In the genomic region with DNA sequence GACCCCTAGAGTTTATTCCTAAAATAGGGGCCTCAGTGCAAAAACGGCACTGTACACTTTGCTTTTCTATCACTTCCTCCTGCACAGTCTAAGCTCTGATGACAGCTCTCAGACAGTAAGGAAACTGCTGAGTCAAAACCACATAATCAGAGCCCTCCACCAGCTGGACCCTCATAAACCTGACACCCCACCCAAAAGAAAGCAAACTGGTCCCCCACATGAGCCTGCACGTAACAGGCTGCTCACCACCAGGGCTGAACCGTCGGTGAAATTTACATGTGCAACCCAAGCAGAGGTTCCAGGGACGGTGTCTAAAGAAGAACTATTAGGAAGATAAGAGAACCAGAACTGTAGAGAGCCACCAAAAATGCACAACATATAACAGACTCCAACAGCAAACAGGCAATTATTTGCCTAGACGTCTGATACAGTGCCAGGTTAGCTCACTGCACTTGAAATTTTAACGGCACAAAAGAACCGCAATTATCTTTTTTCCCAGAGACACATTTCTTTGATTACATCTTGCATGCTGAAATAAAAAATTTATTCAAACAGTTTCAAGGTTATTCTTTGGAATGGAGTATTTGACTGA, we compare ENCODE assay signal across 8 cellular contexts. TPM values are rescaled to one million over a fixed set of nuclear protein-coding genes. Genes with fewer than 3 reads are reported as not detected.
DNase-seq lines count a peak whose midpoint lies in the region; FAIRE-seq and TF ChIP-seq lines count a peak whose summit lies in the region.

No MANE protein-coding gene starts in this region.

- H3K36me3 Mint-ChIP-seq in endothelial cell (ENCODE audit: low read depth, unreplicated experiment) = no peaks in the 10 kb centered on the region
- no peaks in the 10 kb centered on the region for H3K36me3 Mint-ChIP-seq in progenitor cell of endocrine pancreas (ENCODE audit: insufficient read depth)

- H3K4me1 Mint-ChIP-seq in endothelial cell (ENCODE audit: unreplicated experiment) = peaks cover 3% of the 10 kb centered on the region
- H3K4me1 Mint-ChIP-seq in progenitor cell of endocrine pancreas (ENCODE audit: low read depth) = peaks cover 38% of the 10 kb centered on the region

- no peaks in the 10 kb centered on the region for H3K9me3 Mint-ChIP-seq in endothelial cell (ENCODE audit: unreplicated experiment)
- H3K9me3 Mint-ChIP-seq in progenitor cell of endocrine pancreas (ENCODE audit: low read depth) = no peaks in the 10 kb centered on the region

- H3K27me3 Mint-ChIP-seq in endothelial cell (ENCODE audit: unreplicated experiment) (no peaks in the 10 kb centered on the region), progenitor cell of endocrine pancreas (no peaks in the 10 kb centered on the region)

- no peak overlapping the region for H3K4me3 ChIP-seq in prostate gland

- H3K27ac Mint-ChIP-seq in endothelial cell (ENCODE audit: unreplicated experiment) (no peak overlapping the region), progenitor cell of endocrine pancreas (no peak overlapping the region)

- H3K4me3 Mint-ChIP-seq in endothelial cell (ENCODE audit: unreplicated experiment) = no peak overlapping the region
- no peak overlapping the region for H3K4me3 Mint-ChIP-seq in progenitor cell of endocrine pancreas (ENCODE audit: low read depth)

- H3K9me3 ChIP-seq in prostate gland = no peaks in the 10 kb centered on the region

- H3K27ac ChIP-seq in caudate nucleus (ENCODE audit: low read depth, low read length) (peak overlapping the region; percentile 16), prostate gland (peak overlapping the region; percentile 22 to 26)

- peaks cover 19% of the 10 kb centered on the region for H3K4me1 ChIP-seq in prostate gland (replicated peaks)

- no peaks in the 10 kb centered on the region for H3K36me3 ChIP-seq in prostate gland

- 12% methylated on average over 8 of the region's 8 CpGs for WGBS in prostate gland

- H3K27me3 ChIP-seq in prostate gland (replicated peaks; ENCODE audit: insufficient read depth) = no peaks in the 10 kb centered on the region

- TF ChIP-seq POLR2A in GM12892 (IDR thresholded peaks at IDR 0.05; ENCODE audit: low read depth, low read length) = no peak
- TF ChIP-seq POLR2A in prostate gland (IDR thresholded peaks at IDR 0.05) = no peak

- FAIRE-seq in GM12892 (lab: Jason Lieb, UNC) = no peak

- intact Hi-C loops in prostate gland (cut with DNase I) (no loop called here), head of caudate nucleus (cut with DNase I) (no loop called here)

- no peak for TF ChIP-seq CTCF in prostate gland (IDR thresholded peaks at IDR 0.05)
- no peak for TF ChIP-seq CTCF in endothelial cell (IDR thresholded peaks at IDR 0.05; ENCODE audit: unreplicated experiment)
- no peak for TF ChIP-seq CTCF in progenitor cell of endocrine pancreas (IDR thresholded peaks at IDR 0.05; ENCODE audit: unreplicated experiment)

- DNase-seq in GM12892 (ENCODE audit: insufficient read length) (peak; percentile 23), H4 (ENCODE audit: low spot score) (peak; percentile 17), NCI-H1694 treated with DMSO at 0.1 percent for 48 hours (lab: John Stamatoyannopoulos, UW) (peak; percentile 67), caudate nucleus (lab: John Stamatoyannopoulos, UW) (no peak), prostate gland (ENCODE audit: low spot score) (no peak), head of caudate nucleus (no peak), endothelial cell (ENCODE audit: low spot score) (no peak), progenitor cell of endocrine pancreas (ENCODE audit: low spot score, unreplicated experiment) (no peak)

RNA-seq across cellular contexts. Expression of a gene that starts 19.6 kb away (rescaled TPM):
- 16.2 TPM for polyA plus RNA-seq in GM12892 (2012; ENCODE audit: missing spikeins)
- 8.2 and 13.0 TPM in 2 replicates for total RNA-seq in H4 (2014; rRNA removed; shearing (Covaris generic))
- total RNA-seq in prostate gland (10 to 100 TPM; 67.0 to 68.2 TPM), endothelial cell (ENCODE audit: unreplicated experiment) (12.4 TPM), progenitor cell of endocrine pancreas (25.0 and 28.5 TPM in 2 replicates)

Comparison
In these comparisons a context has a peak if more than half of its experiments do, and no peak if none do; other contexts are left out.
1. DNase-seq: peak in GM12892 (single experiment), H4 (single experiment) and NCI-H1694 treated with DMSO at 0.1 percent for 48 hours (single experiment); none in caudate nucleus (0 of 61), prostate gland (single experiment), head of caudate nucleus (0 of 42), endothelial cell (single experiment) and progenitor cell of endocrine pancreas (single experiment).